ENCODE assay signal across 1 cellular context in genomic region chr17:49357516-49357915, GRCh38.
TF ChIP-seq lines count a peak whose summit lies in the region.

No MANE protein-coding gene starts in this region.

TF ChIP-seq in GM12878, 131 proteins besides CTCF, POLR2A, EP300 and RAD21:
- no peak for TF ChIP-seq CREM (IDR thresholded peaks at IDR 0.05; ENCODE audit: low read depth)
- TF ChIP-seq ZNF217 (IDR thresholded peaks at IDR 0.05) = no peak
- no peak for TF ChIP-seq RB1 (IDR thresholded peaks at IDR 0.05; ENCODE audit: borderline replicate concordance)
- TF ChIP-seq POU2F2 (IDR thresholded peaks at IDR 0.05; ENCODE audit: borderline replicate concordance, low read depth, low read length) = no peak
- TF ChIP-seq ZSCAN29 (IDR thresholded peaks at IDR 0.05) = no peak
- TF ChIP-seq ZBTB11 (CRISPR knock-in tag; IDR thresholded peaks at IDR 0.05) = no peak
- no peak for TF ChIP-seq HCFC1 (IDR thresholded peaks at IDR 0.05; ENCODE audit: low read length)
- no peak for TF ChIP-seq KAT2A (conservative IDR thresholded peaks at IDR 0.05; ENCODE audit: control insufficient read depth, low read depth, low read length)
- TF ChIP-seq PKNOX1 (IDR thresholded peaks at IDR 0.05) = no peak
